Comparison of ENCODE assay signal across 2 cellular contexts in the genomic region with DNA sequence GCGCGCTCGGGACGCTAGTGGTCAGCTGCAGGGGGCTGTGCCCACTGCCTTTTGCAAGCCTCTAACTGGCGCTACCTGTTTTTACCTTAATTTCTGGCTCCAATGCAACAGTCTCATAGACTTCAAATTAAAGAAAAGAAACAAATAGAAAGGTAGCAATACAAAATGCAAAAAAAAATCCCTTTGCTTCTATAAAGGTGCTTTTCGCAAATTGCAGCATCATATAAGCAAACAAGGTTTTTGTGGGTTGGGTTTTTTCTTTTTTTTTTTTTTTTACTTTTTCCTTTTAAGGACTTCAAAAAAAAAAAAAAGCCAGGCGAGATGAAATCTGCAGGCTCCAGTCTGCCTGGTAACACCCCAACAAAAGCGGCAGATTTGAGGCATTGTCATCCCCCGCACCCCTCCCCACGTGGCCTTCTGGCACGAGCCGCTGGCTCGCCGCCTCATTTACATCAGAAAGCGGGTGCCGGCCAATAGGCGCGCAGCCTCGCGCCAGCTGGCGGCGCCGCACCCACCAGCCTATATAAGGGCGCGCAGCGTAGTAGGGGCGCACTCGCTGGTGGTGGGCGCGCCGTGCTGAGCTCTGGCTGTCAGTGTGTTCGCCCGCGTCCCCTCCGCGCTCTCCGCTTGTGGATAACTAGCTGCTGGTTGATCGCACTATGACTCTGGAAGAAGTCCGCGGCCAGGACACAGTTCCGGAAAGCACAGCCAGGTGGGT.
A peak's percentile ranks its signal among the peaks of the same experiment; 100 is the strongest.
TF ChIP-seq lines count a peak whose summit lies in the region.

A gene with protein sequence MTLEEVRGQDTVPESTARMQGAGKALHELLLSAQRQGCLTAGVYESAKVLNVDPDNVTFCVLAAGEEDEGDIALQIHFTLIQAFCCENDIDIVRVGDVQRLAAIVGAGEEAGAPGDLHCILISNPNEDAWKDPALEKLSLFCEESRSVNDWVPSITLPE (plus strand): TSS at position 550 of the 718 bp plus-strand sequence. CDS start 110 bp downstream, at position 660.

TF ChIP-seq in HCT116, 20 proteins besides CTCF, POLR2A, EP300 and RAD21:
- TF ChIP-seq POLR2AphosphoS5 (IDR thresholded peaks at IDR 0.05; ENCODE audit: low read depth, low read length): 0 out of 2 replicates have a peak, but pooled peaks have one; percentile 28
- TF ChIP-seq YY1 (IDR thresholded peaks at IDR 0.05; ENCODE audit: extremely low read depth, insufficient replicate concordance, low read depth, low read length): no peak
- TF ChIP-seq, protein P1, sequence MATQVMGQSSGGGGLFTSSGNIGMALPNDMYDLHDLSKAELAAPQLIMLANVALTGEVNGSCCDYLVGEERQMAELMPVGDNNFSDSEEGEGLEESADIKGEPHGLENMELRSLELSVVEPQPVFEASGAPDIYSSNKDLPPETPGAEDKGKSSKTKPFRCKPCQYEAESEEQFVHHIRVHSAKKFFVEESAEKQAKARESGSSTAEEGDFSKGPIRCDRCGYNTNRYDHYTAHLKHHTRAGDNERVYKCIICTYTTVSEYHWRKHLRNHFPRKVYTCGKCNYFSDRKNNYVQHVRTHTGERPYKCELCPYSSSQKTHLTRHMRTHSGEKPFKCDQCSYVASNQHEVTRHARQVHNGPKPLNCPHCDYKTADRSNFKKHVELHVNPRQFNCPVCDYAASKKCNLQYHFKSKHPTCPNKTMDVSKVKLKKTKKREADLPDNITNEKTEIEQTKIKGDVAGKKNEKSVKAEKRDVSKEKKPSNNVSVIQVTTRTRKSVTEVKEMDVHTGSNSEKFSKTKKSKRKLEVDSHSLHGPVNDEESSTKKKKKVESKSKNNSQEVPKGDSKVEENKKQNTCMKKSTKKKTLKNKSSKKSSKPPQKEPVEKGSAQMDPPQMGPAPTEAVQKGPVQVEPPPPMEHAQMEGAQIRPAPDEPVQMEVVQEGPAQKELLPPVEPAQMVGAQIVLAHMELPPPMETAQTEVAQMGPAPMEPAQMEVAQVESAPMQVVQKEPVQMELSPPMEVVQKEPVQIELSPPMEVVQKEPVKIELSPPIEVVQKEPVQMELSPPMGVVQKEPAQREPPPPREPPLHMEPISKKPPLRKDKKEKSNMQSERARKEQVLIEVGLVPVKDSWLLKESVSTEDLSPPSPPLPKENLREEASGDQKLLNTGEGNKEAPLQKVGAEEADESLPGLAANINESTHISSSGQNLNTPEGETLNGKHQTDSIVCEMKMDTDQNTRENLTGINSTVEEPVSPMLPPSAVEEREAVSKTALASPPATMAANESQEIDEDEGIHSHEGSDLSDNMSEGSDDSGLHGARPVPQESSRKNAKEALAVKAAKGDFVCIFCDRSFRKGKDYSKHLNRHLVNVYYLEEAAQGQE (IDR thresholded peaks at IDR 0.05; ENCODE audit: low read depth): no peak
- TF ChIP-seq, protein P2, sequence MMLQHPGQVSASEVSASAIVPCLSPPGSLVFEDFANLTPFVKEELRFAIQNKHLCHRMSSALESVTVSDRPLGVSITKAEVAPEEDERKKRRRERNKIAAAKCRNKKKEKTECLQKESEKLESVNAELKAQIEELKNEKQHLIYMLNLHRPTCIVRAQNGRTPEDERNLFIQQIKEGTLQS (IDR thresholded peaks at IDR 0.05): no peak
- TF ChIP-seq SP1 (IDR thresholded peaks at IDR 0.05; ENCODE audit: low read depth): peak; percentile 30; the same call in 1 of the 2 replicates
- TF ChIP-seq ELF1 (IDR thresholded peaks at IDR 0.05; ENCODE audit: borderline replicate concordance, low read depth): no peak
- TF ChIP-seq EGR1 (IDR thresholded peaks at IDR 0.05; ENCODE audit: low read depth): no peak
- TF ChIP-seq, protein P3, sequence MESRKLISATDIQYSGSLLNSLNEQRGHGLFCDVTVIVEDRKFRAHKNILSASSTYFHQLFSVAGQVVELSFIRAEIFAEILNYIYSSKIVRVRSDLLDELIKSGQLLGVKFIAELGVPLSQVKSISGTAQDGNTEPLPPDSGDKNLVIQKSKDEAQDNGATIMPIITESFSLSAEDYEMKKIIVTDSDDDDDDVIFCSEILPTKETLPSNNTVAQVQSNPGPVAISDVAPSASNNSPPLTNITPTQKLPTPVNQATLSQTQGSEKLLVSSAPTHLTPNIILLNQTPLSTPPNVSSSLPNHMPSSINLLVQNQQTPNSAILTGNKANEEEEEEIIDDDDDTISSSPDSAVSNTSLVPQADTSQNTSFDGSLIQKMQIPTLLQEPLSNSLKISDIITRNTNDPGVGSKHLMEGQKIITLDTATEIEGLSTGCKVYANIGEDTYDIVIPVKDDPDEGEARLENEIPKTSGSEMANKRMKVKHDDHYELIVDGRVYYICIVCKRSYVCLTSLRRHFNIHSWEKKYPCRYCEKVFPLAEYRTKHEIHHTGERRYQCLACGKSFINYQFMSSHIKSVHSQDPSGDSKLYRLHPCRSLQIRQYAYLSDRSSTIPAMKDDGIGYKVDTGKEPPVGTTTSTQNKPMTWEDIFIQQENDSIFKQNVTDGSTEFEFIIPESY (IDR thresholded peaks at IDR 0.05; ENCODE audit: extremely low read depth, insufficient replicate concordance, low read length): no peak
- TF ChIP-seq TCF7L2 (IDR thresholded peaks at IDR 0.05; ENCODE audit: borderline replicate concordance, extremely low read depth, insufficient read depth, insufficient read length): peak; percentile 71
- TF ChIP-seq EZH2 (IDR thresholded peaks at IDR 0.05): no peak
- no peak for TF ChIP-seq ZFX (IDR thresholded peaks at IDR 0.05)
- TF ChIP-seq, protein P4, sequence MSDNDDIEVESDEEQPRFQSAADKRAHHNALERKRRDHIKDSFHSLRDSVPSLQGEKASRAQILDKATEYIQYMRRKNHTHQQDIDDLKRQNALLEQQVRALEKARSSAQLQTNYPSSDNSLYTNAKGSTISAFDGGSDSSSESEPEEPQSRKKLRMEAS (IDR thresholded peaks at IDR 0.05): peak; percentile 63
- TF ChIP-seq JUND (IDR thresholded peaks at IDR 0.05): no peak
- TF ChIP-seq CBX3 (IDR thresholded peaks at IDR 0.05; ENCODE audit: low read depth): no peak
- no peak for TF ChIP-seq SIN3A (IDR thresholded peaks at IDR 0.05; ENCODE audit: low read depth)
- TF ChIP-seq ZNF274 (IDR thresholded peaks at IDR 0.05; ENCODE audit: low read depth, low read length): no peak
- no peak for TF ChIP-seq FOSL1 (IDR thresholded peaks at IDR 0.05; ENCODE audit: low read depth)
- no peak for TF ChIP-seq EZH2phosphoT487 (IDR thresholded peaks at IDR 0.05; ENCODE audit: borderline replicate concordance)
- TF ChIP-seq SRF (IDR thresholded peaks at IDR 0.05; ENCODE audit: low read depth): peak; percentile 86

TF ChIP-seq in K562, 482 proteins besides CTCF, POLR2A, EP300 and RAD21 (continues in another document):
- no peak for TF ChIP-seq MTA1 (IDR thresholded peaks at IDR 0.05; ENCODE audit: borderline replicate concordance)
- no peak for TF ChIP-seq EHMT2 (IDR thresholded peaks at IDR 0.05)
- TF ChIP-seq RFX5 (IDR thresholded peaks at IDR 0.05; ENCODE audit: low read depth, low read length): peak; percentile 49; the same call in 1 of the 2 replicates
- TF ChIP-seq, protein P5, sequence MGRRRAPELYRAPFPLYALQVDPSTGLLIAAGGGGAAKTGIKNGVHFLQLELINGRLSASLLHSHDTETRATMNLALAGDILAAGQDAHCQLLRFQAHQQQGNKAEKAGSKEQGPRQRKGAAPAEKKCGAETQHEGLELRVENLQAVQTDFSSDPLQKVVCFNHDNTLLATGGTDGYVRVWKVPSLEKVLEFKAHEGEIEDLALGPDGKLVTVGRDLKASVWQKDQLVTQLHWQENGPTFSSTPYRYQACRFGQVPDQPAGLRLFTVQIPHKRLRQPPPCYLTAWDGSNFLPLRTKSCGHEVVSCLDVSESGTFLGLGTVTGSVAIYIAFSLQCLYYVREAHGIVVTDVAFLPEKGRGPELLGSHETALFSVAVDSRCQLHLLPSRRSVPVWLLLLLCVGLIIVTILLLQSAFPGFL (CRISPR knock-in tag; IDR thresholded peaks at IDR 0.05): no peak
- TF ChIP-seq ZNF384 (IDR thresholded peaks at IDR 0.05; ENCODE audit: low read depth, low read length): peak; percentile 80
- TF ChIP-seq KDM4B (IDR thresholded peaks at IDR 0.05; ENCODE audit: borderline replicate concordance in 2 of 2, low read depth in 1 of 2): no peak
- no peak for TF ChIP-seq ZNF696 (CRISPR knock-in tag; conservative IDR thresholded peaks at IDR 0.05)
- TF ChIP-seq MTA2 (IDR thresholded peaks at IDR 0.05; ENCODE audit: low read depth): no peak
- TF ChIP-seq, protein P6, sequence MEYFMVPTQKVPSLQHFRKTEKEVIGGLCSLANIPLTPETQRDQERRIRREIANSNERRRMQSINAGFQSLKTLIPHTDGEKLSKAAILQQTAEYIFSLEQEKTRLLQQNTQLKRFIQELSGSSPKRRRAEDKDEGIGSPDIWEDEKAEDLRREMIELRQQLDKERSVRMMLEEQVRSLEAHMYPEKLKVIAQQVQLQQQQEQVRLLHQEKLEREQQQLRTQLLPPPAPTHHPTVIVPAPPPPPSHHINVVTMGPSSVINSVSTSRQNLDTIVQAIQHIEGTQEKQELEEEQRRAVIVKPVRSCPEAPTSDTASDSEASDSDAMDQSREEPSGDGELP (CRISPR knock-in tag; IDR thresholded peaks at IDR 0.05; ENCODE audit: borderline replicate concordance): peak; percentile 96
- TF ChIP-seq MAZ (CRISPR knock-in tag; conservative IDR thresholded peaks at IDR 0.05 in 1 of 2, IDR thresholded peaks at IDR 0.05 in 1 of 2): 0 out of 4 replicates have a peak, but pooled peaks of 1 of the 2 experiments have one; percentile 19
- no peak for TF ChIP-seq NCOA1 (IDR thresholded peaks at IDR 0.05; ENCODE audit: low read depth)
- no peak for TF ChIP-seq KLF16 (IDR thresholded peaks at IDR 0.05)
- TF ChIP-seq POLR3A (IDR thresholded peaks at IDR 0.05; ENCODE audit: borderline replicate concordance, extremely low read depth, insufficient read depth, insufficient read length): no peak
- no peak for TF ChIP-seq ETV5 (CRISPR knock-in tag; IDR thresholded peaks at IDR 0.05; ENCODE audit: low read depth)
- peak; percentile 36 for TF ChIP-seq DACH1 (IDR thresholded peaks at IDR 0.05; ENCODE audit: partially characterized antibody)
- TF ChIP-seq, protein P7, sequence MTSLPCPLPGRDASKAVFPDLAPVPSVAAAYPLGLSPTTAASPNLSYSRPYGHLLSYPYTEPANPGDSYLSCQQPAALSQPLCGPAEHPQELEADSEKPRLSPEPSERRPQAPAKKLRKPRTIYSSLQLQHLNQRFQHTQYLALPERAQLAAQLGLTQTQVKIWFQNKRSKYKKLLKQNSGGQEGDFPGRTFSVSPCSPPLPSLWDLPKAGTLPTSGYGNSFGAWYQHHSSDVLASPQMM (CRISPR knock-in tag; IDR thresholded peaks at IDR 0.05): no peak
- TF ChIP-seq, protein P8, sequence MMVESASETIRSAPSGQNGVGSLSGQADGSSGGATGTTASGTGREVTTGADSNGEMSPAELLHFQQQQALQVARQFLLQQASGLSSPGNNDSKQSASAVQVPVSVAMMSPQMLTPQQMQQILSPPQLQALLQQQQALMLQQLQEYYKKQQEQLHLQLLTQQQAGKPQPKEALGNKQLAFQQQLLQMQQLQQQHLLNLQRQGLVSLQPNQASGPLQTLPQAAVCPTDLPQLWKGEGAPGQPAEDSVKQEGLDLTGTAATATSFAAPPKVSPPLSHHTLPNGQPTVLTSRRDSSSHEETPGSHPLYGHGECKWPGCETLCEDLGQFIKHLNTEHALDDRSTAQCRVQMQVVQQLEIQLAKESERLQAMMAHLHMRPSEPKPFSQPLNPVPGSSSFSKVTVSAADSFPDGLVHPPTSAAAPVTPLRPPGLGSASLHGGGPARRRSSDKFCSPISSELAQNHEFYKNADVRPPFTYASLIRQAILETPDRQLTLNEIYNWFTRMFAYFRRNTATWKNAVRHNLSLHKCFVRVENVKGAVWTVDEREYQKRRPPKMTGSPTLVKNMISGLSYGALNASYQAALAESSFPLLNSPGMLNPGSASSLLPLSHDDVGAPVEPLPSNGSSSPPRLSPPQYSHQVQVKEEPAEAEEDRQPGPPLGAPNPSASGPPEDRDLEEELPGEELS (CRISPR knock-in tag; IDR thresholded peaks at IDR 0.05; ENCODE audit: borderline replicate concordance): no peak
- TF ChIP-seq, protein P9, sequence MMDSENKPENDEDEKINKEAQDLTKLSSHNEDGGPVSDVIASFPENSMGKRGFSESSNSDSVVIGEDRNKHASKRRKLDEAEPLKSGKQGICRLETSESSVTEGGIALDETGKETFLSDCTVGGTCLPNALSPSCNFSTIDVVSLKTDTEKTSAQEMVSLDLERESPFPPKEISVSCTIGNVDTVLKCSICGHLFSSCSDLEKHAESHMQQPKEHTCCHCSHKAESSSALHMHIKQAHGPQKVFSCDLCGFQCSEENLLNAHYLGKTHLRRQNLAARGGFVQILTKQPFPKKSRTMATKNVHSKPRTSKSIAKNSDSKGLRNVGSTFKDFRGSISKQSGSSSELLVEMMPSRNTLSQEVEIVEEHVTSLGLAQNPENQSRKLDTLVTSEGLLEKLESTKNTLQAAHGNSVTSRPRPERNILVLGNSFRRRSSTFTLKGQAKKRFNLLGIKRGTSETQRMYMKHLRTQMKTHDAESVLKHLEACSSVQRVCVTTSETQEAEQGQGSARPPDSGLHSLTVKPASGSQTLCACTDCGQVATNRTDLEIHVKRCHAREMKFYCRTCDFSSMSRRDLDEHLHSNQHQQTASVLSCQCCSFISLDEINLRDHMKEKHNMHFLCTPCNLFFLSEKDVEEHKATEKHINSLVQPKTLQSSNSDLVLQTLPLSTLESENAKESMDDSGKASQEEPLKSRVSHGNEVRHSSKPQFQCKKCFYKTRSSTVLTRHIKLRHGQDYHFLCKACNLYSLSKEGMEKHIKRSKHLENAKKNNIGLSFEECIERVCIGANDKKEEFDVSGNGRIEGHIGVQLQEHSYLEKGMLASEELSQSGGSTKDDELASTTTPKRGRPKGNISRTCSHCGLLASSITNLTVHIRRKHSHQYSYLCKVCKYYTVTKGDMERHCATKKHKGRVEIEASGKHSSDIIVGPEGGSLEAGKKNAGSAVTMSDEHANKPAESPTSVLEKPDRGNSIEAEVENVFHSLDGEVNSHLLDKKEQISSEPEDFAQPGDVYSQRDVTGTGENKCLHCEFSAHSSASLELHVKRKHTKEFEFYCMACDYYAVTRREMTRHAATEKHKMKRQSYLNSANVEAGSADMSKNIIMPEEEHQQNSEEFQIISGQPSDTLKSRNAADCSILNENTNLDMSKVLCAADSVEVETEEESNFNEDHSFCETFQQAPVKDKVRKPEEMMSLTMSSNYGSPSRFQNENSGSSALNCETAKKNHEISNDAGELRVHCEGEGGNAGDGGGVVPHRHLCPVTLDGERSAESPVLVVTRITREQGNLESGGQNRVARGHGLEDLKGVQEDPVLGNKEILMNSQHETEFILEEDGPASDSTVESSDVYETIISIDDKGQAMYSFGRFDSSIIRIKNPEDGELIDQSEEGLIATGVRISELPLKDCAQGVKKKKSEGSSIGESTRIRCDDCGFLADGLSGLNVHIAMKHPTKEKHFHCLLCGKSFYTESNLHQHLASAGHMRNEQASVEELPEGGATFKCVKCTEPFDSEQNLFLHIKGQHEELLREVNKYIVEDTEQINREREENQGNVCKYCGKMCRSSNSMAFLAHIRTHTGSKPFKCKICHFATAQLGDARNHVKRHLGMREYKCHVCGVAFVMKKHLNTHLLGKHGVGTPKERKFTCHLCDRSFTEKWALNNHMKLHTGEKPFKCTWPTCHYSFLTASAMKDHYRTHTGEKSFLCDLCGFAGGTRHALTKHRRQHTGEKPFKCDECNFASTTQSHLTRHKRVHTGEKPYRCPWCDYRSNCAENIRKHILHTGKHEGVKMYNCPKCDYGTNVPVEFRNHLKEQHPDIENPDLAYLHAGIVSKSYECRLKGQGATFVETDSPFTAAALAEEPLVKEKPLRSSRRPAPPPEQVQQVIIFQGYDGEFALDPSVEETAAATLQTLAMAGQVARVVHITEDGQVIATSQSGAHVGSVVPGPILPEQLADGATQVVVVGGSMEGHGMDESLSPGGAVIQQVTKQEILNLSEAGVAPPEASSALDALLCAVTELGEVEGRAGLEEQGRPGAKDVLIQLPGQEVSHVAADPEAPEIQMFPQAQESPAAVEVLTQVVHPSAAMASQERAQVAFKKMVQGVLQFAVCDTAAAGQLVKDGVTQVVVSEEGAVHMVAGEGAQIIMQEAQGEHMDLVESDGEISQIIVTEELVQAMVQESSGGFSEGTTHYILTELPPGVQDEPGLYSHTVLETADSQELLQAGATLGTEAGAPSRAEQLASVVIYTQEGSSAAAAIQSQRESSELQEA (IDR thresholded peaks at IDR 0.05; ENCODE audit: low read depth): no peak
- no peak for TF ChIP-seq BRCA1 (IDR thresholded peaks at IDR 0.05)
- no peak for TF ChIP-seq BRCA1 (CRISPR knock-in tag; IDR thresholded peaks at IDR 0.05)
- TF ChIP-seq SMC3 (conservative IDR thresholded peaks at IDR 0.05; ENCODE audit: insufficient read depth, low read depth, low read length): no peak
- no peak for TF ChIP-seq STAT5A (IDR thresholded peaks at IDR 0.05; ENCODE audit: borderline replicate concordance, low read length)
- no peak for TF ChIP-seq GATAD2B (IDR thresholded peaks at IDR 0.05; ENCODE audit: borderline replicate concordance)
